8 cellular contexts compared by ENCODE assay signal in genomic region chr22:41557401-41558240, GRCh38. TPM values are rescaled to one million over a fixed set of nuclear protein-coding genes. Genes with fewer than 3 reads are reported as not detected.
DNase-seq lines count a peak whose midpoint lies in the region; ATAC-seq and TF ChIP-seq lines count a peak whose summit lies in the region.

No MANE protein-coding gene starts in this region.

- 0 out of 2 replicates have a peak, but pooled peaks cover 4% of the 10 kb centered on the region for H3F3A ChIP-seq in GM23338 (replicated peaks; ENCODE audit: low read depth)

- H3K36me3 Mint-ChIP-seq in GM23338 (ENCODE audit: low read depth) = no peaks in the 10 kb centered on the region
- no peaks in the 10 kb centered on the region for H3K36me3 Mint-ChIP-seq in CD8-positive, alpha-beta T cell
- no peaks in the 10 kb centered on the region for H3K36me3 Mint-ChIP-seq in Calu3 (ENCODE audit: insufficient read depth, unreplicated experiment)

- H3K4me2 ChIP-seq in GM23338 = no peak overlapping the region

- no peaks in the 10 kb centered on the region for H4K20me1 ChIP-seq in GM23338 (replicated peaks; ENCODE audit: insufficient read depth)

- H3K27me3 Mint-ChIP-seq in GM23338 (ENCODE audit: insufficient read depth, low read depth, poor library complexity) (peaks cover 18% of the 10 kb centered on the region), Calu3 (ENCODE audit: unreplicated experiment) (peaks cover 89% of the 10 kb centered on the region)
- H3K27me3 Mint-ChIP-seq in CD8-positive, alpha-beta T cell (ENCODE audit: low read depth) = peaks cover 29% of the 10 kb centered on the region

- no peak overlapping the region for H3K4me3 ChIP-seq in GM23338
- no peak overlapping the region for H3K4me3 ChIP-seq in CD8-positive, alpha-beta T cell (ENCODE audit: low read depth, low read length)

- no peak overlapping the region for H3K27ac ChIP-seq in GM23338 (ENCODE audit: low read depth)
- H3K27ac ChIP-seq in CD8-positive, alpha-beta T cell (ENCODE audit: low read depth, low read length) = no peak overlapping the region

- CTCF ChIA-PET in CD8-positive, alpha-beta T cell (lab: Charles Lee) = interaction anchor here (1.4 kb wide), 1 partner anchor 154 kb away, joined by 3 read pairs; no protein-coding TSS in a partner anchor
- CTCF ChIA-PET in Calu3 (lab: Charles Lee) = interaction anchor here (0.5 to 1.2 kb wide), 2 partner anchors 32 to 39 kb away, joined by 3 read pairs; partner anchors contain the start of gene PMM1

- DNase-seq in GM23338 (ENCODE audit: low spot score) (peak; percentile 57), RPMI7951 (ENCODE audit: low read depth) (peak; percentile 79), fibroblast of the conjunctiva (ENCODE audit: low read depth) (peak; percentile 80), posterior cingulate gyrus (peak; percentile 47 to 92 (median 65)), MV-4-11 (lab: John Stamatoyannopoulos, UW) (no peak), Calu3 (no peak)
- no peak for DNase-seq in CD8-positive, alpha-beta T cell

- peak; percentile 21 for ATAC-seq in GM23338
- no peak for ATAC-seq in CD8-positive, alpha-beta T cell
- no peak for ATAC-seq in HG03457 (IDR thresholded peaks at IDR 0.05; ENCODE audit: unreplicated experiment)

- H3K27ac Mint-ChIP-seq in GM23338 (no peak overlapping the region; the same call in 1 of the 2 replicates), Calu3 (ENCODE audit: unreplicated experiment) (no peak overlapping the region)
- H3K27ac Mint-ChIP-seq in CD8-positive, alpha-beta T cell = no peak overlapping the region

- H3K4me3 Mint-ChIP-seq in GM23338 (no peak overlapping the region; the same call in 2 of the 3 replicates), Calu3 (ENCODE audit: low read depth, unreplicated experiment) (no peak overlapping the region)
- H3K4me3 Mint-ChIP-seq in CD8-positive, alpha-beta T cell = no peak overlapping the region

- H3K36me3 ChIP-seq in GM23338 (ENCODE audit: insufficient read depth) = no peaks in the 10 kb centered on the region
- no peaks in the 10 kb centered on the region for H3K36me3 ChIP-seq in CD8-positive, alpha-beta T cell (ENCODE audit: insufficient read depth, low read length)

- peaks cover 21% of the 10 kb centered on the region for H3K4me1 ChIP-seq in GM23338 (ENCODE audit: insufficient read depth)
- H3K4me1 ChIP-seq in CD8-positive, alpha-beta T cell (ENCODE audit: insufficient read depth, low read length) = peaks cover 6% of the 10 kb centered on the region

- POLR2A ChIA-PET in CD8-positive, alpha-beta T cell (lab: Charles Lee) = no interaction called here

- no peaks in the 10 kb centered on the region for H3K9me3 ChIP-seq in CD8-positive, alpha-beta T cell (ENCODE audit: low read length)

- H3K79me2 ChIP-seq in GM23338 (replicated peaks; ENCODE audit: insufficient read depth) = no peaks in the 10 kb centered on the region

- no TSS peak for BruUV-seq in Calu3 (replicated peaks; lab: Mats Ljungman, UMichigan)

- H3K9me3 Mint-ChIP-seq in GM23338 (no peaks in the 10 kb centered on the region), Calu3 (ENCODE audit: low read depth, unreplicated experiment) (no peaks in the 10 kb centered on the region)
- H3K9me3 Mint-ChIP-seq in CD8-positive, alpha-beta T cell = no peaks in the 10 kb centered on the region

- no peaks in the 10 kb centered on the region for H3K27me3 ChIP-seq in GM23338 (ENCODE audit: insufficient read depth)
- H3K27me3 ChIP-seq in CD8-positive, alpha-beta T cell (ENCODE audit: insufficient read depth, low read length) = no peaks in the 10 kb centered on the region

- H3K4me1 Mint-ChIP-seq in GM23338 (peaks cover 43% of the 10 kb centered on the region), Calu3 (ENCODE audit: low read depth, unreplicated experiment) (peaks cover 9% of the 10 kb centered on the region)
- peaks cover 2% of the 10 kb centered on the region for H3K4me1 Mint-ChIP-seq in CD8-positive, alpha-beta T cell (ENCODE audit: low read depth)

- H2AFZ ChIP-seq in GM23338 = peak overlapping the region; percentile 86

- no peak for TF ChIP-seq CTCF in GM23338 (conservative IDR thresholded peaks at IDR 0.05; ENCODE audit: low read depth in 2 of 2)
- no peak for TF ChIP-seq CTCF in CD8-positive, alpha-beta T cell (IDR thresholded peaks at IDR 0.05)
- TF ChIP-seq CTCF in Calu3 (IDR thresholded peaks at IDR 0.05; ENCODE audit: unreplicated experiment) = no peak

- intact Hi-C loops in posterior cingulate gyrus (cut with DNase I) = no loop called here
- intact Hi-C loops in CD8-positive, alpha-beta T cell (cut with DNase I, micrococcal nuclease) = no loop called here
- intact Hi-C loops in Calu3 (cut with micrococcal nuclease; ENCODE audit: unreplicated experiment) = no loop called here

- no peaks in the 10 kb centered on the region for H3K9me2 ChIP-seq in GM23338 (ENCODE audit: insufficient read depth)

TF ChIP-seq in GM23338, 12 proteins besides CTCF, POLR2A, EP300 and RAD21 (continues in another document):
- TF ChIP-seq EZH2phosphoT487 (IDR thresholded peaks at IDR 0.05; ENCODE audit: unreplicated experiment) (no peak), ZNF114 (CRISPR knock-in tag; IDR thresholded peaks at IDR 0.05) (no peak), REST (IDR thresholded peaks at IDR 0.05; ENCODE audit: unreplicated experiment) (no peak), POLR2AphosphoS5 (IDR thresholded peaks at IDR 0.05; ENCODE audit: low read depth) (no peak), ZNF331 (CRISPR knock-in tag; IDR thresholded peaks at IDR 0.05; ENCODE audit: low read depth) (no peak), CREB1 (CRISPR knock-in tag; IDR thresholded peaks at IDR 0.05; ENCODE audit: low read depth) (no peak), EZH2 (IDR thresholded peaks at IDR 0.05; ENCODE audit: low read depth, unreplicated experiment) (no peak), STAT1 (IDR thresholded peaks at IDR 0.05; ENCODE audit: unreplicated experiment) (no peak)
- TF ChIP-seq, protein P1, sequence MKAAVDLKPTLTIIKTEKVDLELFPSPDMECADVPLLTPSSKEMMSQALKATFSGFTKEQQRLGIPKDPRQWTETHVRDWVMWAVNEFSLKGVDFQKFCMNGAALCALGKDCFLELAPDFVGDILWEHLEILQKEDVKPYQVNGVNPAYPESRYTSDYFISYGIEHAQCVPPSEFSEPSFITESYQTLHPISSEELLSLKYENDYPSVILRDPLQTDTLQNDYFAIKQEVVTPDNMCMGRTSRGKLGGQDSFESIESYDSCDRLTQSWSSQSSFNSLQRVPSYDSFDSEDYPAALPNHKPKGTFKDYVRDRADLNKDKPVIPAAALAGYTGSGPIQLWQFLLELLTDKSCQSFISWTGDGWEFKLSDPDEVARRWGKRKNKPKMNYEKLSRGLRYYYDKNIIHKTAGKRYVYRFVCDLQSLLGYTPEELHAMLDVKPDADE (IDR thresholded peaks at IDR 0.05) = no peak

RNA-seq across cellular contexts. Expression of gene CSDC2, which starts 3.2 kb away (rescaled TPM):
- 0.35 and 0.47 TPM in 2 replicates for total RNA-seq in GM23338 (2014; rRNA removed; shearing (Covaris generic))
- polyA plus RNA-seq in GM23338 (2016; fragmentation: Nextera tagmentation; extraction: Ambion mirVana) = 0.45 and 0.50 TPM in 2 replicates
- not detected in 2 replicates for total RNA-seq in RPMI7951 (2014; rRNA removed; shearing (Covaris generic))
- total RNA-seq in CD8-positive, alpha-beta T cell = not detected
- not detected in 2 replicates for total RNA-seq in Calu3 (2022)

RNA-seq across cellular contexts. Expression of gene POLR3H, which starts 13.4 kb away (rescaled TPM):
- total RNA-seq in GM23338 (2014; rRNA removed; shearing (Covaris generic)) = 18.6 and 19.0 TPM in 2 replicates
- polyA plus RNA-seq in GM23338 (2016; fragmentation: Nextera tagmentation; extraction: Ambion mirVana) = 26.5 and 28.7 TPM in 2 replicates
- total RNA-seq in RPMI7951 (2014; rRNA removed; shearing (Covaris generic)) = 11.5 and 14.0 TPM in 2 replicates
- 10 to 100 TPM; 11.2 to 11.7 TPM for total RNA-seq in CD8-positive, alpha-beta T cell
- total RNA-seq in Calu3 (2022) = 49.7 and 53.8 TPM in 2 replicates

RNA-seq across cellular contexts. Expression of gene PMM1, which starts 32.0 kb away (rescaled TPM):
- total RNA-seq in GM23338 (2014; rRNA removed; shearing (Covaris generic)) = 8.7 and 12.1 TPM in 2 replicates
- 9.9 TPM in 2 replicates for polyA plus RNA-seq in GM23338 (2016; fragmentation: Nextera tagmentation; extraction: Ambion mirVana)
- 24.2 and 25.9 TPM in 2 replicates for total RNA-seq in RPMI7951 (2014; rRNA removed; shearing (Covaris generic))
- 10 to 100 TPM; 19.1 to 22.4 TPM for total RNA-seq in CD8-positive, alpha-beta T cell
- total RNA-seq in Calu3 (2022) = 18.0 and 20.6 TPM in 2 replicates

Comparison
In these comparisons a context has a peak if more than half of its experiments do, and no peak if none do; other contexts are left out.
1. DNase-seq: peak in GM23338 (single experiment), RPMI7951 (single experiment), fibroblast of the conjunctiva (single experiment) and posterior cingulate gyrus (10 of 10); none in CD8-positive, alpha-beta T cell (0 of 7), MV-4-11 (single experiment) and Calu3 (single experiment).